1 cellular context compared by ENCODE assay signal in the genomic region with DNA sequence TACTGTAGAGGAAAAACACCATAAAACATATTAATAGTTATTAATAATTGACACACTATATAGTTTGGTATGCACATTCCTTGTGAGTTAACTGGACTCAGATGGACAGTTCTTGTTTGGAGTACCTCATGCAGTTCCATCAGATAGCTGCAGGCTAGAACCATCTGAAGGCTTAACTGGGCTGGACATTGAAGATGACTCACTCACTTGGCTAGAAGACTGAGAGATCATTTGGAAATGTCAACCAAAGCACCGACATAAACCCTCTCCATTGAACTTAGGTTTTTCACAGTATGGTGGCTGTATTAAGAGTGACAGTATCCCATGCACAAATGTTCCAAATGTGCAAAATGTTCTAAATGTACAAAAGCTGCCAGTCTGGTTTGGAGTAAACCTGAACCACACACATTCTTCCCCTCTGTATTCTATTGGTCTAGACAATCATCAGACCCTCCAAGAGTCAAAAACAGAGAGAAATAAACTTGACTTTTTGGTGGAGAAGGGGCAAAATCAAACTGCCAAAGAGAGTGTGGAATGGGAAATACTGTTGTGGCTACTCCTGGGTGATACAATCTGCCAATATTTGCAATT.
A peak's percentile ranks its signal among the peaks of the same experiment; 100 is the strongest.
TF ChIP-seq lines count a peak whose summit lies in the region.

No MANE protein-coding gene starts in this region.

TF ChIP-seq in K562, 482 proteins besides CTCF, POLR2A, EP300 and RAD21 (continued from another document and continues in another):
- TF ChIP-seq, protein P1, sequence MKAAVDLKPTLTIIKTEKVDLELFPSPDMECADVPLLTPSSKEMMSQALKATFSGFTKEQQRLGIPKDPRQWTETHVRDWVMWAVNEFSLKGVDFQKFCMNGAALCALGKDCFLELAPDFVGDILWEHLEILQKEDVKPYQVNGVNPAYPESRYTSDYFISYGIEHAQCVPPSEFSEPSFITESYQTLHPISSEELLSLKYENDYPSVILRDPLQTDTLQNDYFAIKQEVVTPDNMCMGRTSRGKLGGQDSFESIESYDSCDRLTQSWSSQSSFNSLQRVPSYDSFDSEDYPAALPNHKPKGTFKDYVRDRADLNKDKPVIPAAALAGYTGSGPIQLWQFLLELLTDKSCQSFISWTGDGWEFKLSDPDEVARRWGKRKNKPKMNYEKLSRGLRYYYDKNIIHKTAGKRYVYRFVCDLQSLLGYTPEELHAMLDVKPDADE (conservative IDR thresholded peaks at IDR 0.05; ENCODE audit: control insufficient read depth, low read depth, low read length): no peak
- TF ChIP-seq ZNF311 (CRISPR knock-in tag; IDR thresholded peaks at IDR 0.05): no peak
- 0 out of 2 replicates have a peak, but pooled peaks have one; percentile 23 for TF ChIP-seq MYC (IDR thresholded peaks at IDR 0.05; ENCODE audit: low read depth, low read length)
- no peak for TF ChIP-seq MYC (CRISPR knock-in tag; IDR thresholded peaks at IDR 0.05; ENCODE audit: borderline replicate concordance, low read depth)
- TF ChIP-seq, protein P2, sequence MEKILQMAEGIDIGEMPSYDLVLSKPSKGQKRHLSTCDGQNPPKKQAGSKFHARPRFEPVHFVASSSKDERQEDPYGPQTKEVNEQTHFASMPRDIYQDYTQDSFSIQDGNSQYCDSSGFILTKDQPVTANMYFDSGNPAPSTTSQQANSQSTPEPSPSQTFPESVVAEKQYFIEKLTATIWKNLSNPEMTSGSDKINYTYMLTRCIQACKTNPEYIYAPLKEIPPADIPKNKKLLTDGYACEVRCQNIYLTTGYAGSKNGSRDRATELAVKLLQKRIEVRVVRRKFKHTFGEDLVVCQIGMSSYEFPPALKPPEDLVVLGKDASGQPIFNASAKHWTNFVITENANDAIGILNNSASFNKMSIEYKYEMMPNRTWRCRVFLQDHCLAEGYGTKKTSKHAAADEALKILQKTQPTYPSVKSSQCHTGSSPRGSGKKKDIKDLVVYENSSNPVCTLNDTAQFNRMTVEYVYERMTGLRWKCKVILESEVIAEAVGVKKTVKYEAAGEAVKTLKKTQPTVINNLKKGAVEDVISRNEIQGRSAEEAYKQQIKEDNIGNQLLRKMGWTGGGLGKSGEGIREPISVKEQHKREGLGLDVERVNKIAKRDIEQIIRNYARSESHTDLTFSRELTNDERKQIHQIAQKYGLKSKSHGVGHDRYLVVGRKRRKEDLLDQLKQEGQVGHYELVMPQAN (IDR thresholded peaks at IDR 0.05; ENCODE audit: borderline replicate concordance): no peak
- peak in 1 of 2 experiments; percentile 30; a peak in 1 of 3 replicates for TF ChIP-seq CBX3 (IDR thresholded peaks at IDR 0.05; ENCODE audit: borderline replicate concordance in 1 of 2, low read length in 2 of 2)
- TF ChIP-seq, protein P3, sequence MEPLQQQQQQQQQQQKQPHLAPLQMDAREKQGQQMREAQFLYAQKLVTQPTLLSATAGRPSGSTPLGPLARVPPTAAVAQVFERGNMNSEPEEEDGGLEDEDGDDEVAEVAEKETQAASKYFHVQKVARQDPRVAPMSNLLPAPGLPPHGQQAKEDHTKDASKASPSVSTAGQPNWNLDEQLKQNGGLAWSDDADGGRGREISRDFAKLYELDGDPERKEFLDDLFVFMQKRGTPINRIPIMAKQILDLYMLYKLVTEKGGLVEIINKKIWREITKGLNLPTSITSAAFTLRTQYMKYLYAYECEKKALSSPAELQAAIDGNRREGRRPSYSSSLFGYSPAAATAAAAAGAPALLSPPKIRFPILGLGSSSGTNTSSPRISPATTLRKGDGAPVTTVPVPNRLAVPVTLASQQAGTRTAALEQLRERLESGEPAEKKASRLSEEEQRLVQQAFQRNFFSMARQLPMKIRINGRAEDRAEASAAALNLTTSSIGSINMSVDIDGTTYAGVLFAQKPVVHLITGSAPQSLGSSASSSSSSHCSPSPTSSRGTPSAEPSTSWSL (CRISPR knock-in tag; IDR thresholded peaks at IDR 0.05; ENCODE audit: borderline replicate concordance): no peak
- TF ChIP-seq PTRF (tag; IDR thresholded peaks at IDR 0.05): no peak
- peak; percentile 83 for TF ChIP-seq SMARCA4 (IDR thresholded peaks at IDR 0.05)
- no peak for TF ChIP-seq MAFF (IDR thresholded peaks at IDR 0.05; ENCODE audit: low read length)
- TF ChIP-seq CBFA2T2 (conservative IDR thresholded peaks at IDR 0.05): peak; percentile 62
- no peak for TF ChIP-seq FOXK1 (CRISPR knock-in tag; IDR thresholded peaks at IDR 0.05; ENCODE audit: borderline replicate concordance)
- TF ChIP-seq ZNF584 (CRISPR knock-in tag; IDR thresholded peaks at IDR 0.05; ENCODE audit: low read depth): no peak
- TF ChIP-seq, protein P4, sequence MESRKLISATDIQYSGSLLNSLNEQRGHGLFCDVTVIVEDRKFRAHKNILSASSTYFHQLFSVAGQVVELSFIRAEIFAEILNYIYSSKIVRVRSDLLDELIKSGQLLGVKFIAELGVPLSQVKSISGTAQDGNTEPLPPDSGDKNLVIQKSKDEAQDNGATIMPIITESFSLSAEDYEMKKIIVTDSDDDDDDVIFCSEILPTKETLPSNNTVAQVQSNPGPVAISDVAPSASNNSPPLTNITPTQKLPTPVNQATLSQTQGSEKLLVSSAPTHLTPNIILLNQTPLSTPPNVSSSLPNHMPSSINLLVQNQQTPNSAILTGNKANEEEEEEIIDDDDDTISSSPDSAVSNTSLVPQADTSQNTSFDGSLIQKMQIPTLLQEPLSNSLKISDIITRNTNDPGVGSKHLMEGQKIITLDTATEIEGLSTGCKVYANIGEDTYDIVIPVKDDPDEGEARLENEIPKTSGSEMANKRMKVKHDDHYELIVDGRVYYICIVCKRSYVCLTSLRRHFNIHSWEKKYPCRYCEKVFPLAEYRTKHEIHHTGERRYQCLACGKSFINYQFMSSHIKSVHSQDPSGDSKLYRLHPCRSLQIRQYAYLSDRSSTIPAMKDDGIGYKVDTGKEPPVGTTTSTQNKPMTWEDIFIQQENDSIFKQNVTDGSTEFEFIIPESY (CRISPR knock-in tag; IDR thresholded peaks at IDR 0.05): no peak
- TF ChIP-seq TAL1 (IDR thresholded peaks at IDR 0.05): peak; percentile 41; the same call in 1 of the 2 replicates
- TF ChIP-seq, protein P5, sequence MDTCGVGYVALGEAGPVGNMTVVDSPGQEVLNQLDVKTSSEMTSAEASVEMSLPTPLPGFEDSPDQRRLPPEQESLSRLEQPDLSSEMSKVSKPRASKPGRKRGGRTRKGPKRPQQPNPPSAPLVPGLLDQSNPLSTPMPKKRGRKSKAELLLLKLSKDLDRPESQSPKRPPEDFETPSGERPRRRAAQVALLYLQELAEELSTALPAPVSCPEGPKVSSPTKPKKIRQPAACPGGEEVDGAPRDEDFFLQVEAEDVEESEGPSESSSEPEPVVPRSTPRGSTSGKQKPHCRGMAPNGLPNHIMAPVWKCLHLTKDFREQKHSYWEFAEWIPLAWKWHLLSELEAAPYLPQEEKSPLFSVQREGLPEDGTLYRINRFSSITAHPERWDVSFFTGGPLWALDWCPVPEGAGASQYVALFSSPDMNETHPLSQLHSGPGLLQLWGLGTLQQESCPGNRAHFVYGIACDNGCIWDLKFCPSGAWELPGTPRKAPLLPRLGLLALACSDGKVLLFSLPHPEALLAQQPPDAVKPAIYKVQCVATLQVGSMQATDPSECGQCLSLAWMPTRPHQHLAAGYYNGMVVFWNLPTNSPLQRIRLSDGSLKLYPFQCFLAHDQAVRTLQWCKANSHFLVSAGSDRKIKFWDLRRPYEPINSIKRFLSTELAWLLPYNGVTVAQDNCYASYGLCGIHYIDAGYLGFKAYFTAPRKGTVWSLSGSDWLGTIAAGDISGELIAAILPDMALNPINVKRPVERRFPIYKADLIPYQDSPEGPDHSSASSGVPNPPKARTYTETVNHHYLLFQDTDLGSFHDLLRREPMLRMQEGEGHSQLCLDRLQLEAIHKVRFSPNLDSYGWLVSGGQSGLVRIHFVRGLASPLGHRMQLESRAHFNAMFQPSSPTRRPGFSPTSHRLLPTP (IDR thresholded peaks at IDR 0.05; ENCODE audit: borderline replicate concordance, extremely low read depth, insufficient read length): no peak
- TF ChIP-seq NUFIP1 (IDR thresholded peaks at IDR 0.05; ENCODE audit: partially characterized antibody): no peak
- TF ChIP-seq PRPF4 (IDR thresholded peaks at IDR 0.05; ENCODE audit: insufficient read depth, low read depth, low read length, poor library complexity, severe bottlenecking): no peak
- TF ChIP-seq PTTG1 (tag; IDR thresholded peaks at IDR 0.05; ENCODE audit: low read depth): no peak
- peak; percentile 58 for TF ChIP-seq STAT5A (IDR thresholded peaks at IDR 0.05; ENCODE audit: borderline replicate concordance, low read length)
- TF ChIP-seq, protein P6, sequence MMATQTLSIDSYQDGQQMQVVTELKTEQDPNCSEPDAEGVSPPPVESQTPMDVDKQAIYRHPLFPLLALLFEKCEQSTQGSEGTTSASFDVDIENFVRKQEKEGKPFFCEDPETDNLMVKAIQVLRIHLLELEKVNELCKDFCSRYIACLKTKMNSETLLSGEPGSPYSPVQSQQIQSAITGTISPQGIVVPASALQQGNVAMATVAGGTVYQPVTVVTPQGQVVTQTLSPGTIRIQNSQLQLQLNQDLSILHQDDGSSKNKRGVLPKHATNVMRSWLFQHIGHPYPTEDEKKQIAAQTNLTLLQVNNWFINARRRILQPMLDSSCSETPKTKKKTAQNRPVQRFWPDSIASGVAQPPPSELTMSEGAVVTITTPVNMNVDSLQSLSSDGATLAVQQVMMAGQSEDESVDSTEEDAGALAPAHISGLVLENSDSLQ (IDR thresholded peaks at IDR 0.05): peak; percentile 61
- TF ChIP-seq SRF (CRISPR knock-in tag; IDR thresholded peaks at IDR 0.05): no peak
- TF ChIP-seq, protein P7, sequence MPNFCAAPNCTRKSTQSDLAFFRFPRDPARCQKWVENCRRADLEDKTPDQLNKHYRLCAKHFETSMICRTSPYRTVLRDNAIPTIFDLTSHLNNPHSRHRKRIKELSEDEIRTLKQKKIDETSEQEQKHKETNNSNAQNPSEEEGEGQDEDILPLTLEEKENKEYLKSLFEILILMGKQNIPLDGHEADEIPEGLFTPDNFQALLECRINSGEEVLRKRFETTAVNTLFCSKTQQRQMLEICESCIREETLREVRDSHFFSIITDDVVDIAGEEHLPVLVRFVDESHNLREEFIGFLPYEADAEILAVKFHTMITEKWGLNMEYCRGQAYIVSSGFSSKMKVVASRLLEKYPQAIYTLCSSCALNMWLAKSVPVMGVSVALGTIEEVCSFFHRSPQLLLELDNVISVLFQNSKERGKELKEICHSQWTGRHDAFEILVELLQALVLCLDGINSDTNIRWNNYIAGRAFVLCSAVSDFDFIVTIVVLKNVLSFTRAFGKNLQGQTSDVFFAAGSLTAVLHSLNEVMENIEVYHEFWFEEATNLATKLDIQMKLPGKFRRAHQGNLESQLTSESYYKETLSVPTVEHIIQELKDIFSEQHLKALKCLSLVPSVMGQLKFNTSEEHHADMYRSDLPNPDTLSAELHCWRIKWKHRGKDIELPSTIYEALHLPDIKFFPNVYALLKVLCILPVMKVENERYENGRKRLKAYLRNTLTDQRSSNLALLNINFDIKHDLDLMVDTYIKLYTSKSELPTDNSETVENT (CRISPR knock-in tag; IDR thresholded peaks at IDR 0.05): no peak
- no peak for TF ChIP-seq MAFK (IDR thresholded peaks at IDR 0.05; ENCODE audit: low read length)
- TF ChIP-seq, protein P8, sequence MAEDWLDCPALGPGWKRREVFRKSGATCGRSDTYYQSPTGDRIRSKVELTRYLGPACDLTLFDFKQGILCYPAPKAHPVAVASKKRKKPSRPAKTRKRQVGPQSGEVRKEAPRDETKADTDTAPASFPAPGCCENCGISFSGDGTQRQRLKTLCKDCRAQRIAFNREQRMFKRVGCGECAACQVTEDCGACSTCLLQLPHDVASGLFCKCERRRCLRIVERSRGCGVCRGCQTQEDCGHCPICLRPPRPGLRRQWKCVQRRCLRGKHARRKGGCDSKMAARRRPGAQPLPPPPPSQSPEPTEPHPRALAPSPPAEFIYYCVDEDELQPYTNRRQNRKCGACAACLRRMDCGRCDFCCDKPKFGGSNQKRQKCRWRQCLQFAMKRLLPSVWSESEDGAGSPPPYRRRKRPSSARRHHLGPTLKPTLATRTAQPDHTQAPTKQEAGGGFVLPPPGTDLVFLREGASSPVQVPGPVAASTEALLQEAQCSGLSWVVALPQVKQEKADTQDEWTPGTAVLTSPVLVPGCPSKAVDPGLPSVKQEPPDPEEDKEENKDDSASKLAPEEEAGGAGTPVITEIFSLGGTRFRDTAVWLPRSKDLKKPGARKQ (CRISPR knock-in tag; IDR thresholded peaks at IDR 0.05): no peak
- TF ChIP-seq, protein P9, sequence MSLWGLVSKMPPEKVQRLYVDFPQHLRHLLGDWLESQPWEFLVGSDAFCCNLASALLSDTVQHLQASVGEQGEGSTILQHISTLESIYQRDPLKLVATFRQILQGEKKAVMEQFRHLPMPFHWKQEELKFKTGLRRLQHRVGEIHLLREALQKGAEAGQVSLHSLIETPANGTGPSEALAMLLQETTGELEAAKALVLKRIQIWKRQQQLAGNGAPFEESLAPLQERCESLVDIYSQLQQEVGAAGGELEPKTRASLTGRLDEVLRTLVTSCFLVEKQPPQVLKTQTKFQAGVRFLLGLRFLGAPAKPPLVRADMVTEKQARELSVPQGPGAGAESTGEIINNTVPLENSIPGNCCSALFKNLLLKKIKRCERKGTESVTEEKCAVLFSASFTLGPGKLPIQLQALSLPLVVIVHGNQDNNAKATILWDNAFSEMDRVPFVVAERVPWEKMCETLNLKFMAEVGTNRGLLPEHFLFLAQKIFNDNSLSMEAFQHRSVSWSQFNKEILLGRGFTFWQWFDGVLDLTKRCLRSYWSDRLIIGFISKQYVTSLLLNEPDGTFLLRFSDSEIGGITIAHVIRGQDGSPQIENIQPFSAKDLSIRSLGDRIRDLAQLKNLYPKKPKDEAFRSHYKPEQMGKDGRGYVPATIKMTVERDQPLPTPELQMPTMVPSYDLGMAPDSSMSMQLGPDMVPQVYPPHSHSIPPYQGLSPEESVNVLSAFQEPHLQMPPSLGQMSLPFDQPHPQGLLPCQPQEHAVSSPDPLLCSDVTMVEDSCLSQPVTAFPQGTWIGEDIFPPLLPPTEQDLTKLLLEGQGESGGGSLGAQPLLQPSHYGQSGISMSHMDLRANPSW (CRISPR knock-in tag; IDR thresholded peaks at IDR 0.05): no peak
- no peak for TF ChIP-seq POU5F1 (IDR thresholded peaks at IDR 0.05; ENCODE audit: borderline replicate concordance, low read depth, low read length, partially characterized antibody)
- no peak for TF ChIP-seq NCOA1 (IDR thresholded peaks at IDR 0.05; ENCODE audit: low read depth)
- no peak for TF ChIP-seq PCBP1 (IDR thresholded peaks at IDR 0.05; ENCODE audit: low read depth, low read length, poor library complexity, severe bottlenecking)
- TF ChIP-seq ZNF551 (CRISPR knock-in tag; IDR thresholded peaks at IDR 0.05): no peak
- no peak for TF ChIP-seq ZNF699 (CRISPR knock-in tag; IDR thresholded peaks at IDR 0.05; ENCODE audit: insufficient replicate concordance)
- TF ChIP-seq, protein P10, sequence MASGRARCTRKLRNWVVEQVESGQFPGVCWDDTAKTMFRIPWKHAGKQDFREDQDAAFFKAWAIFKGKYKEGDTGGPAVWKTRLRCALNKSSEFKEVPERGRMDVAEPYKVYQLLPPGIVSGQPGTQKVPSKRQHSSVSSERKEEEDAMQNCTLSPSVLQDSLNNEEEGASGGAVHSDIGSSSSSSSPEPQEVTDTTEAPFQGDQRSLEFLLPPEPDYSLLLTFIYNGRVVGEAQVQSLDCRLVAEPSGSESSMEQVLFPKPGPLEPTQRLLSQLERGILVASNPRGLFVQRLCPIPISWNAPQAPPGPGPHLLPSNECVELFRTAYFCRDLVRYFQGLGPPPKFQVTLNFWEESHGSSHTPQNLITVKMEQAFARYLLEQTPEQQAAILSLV (tag; IDR thresholded peaks at IDR 0.05): no peak
- no peak for TF ChIP-seq EWSR1 (IDR thresholded peaks at IDR 0.05; ENCODE audit: borderline replicate concordance, low read depth, partially characterized antibody)
- no peak for TF ChIP-seq GABPA (tag; conservative IDR thresholded peaks at IDR 0.05; ENCODE audit: low read depth)
- TF ChIP-seq MCM7 (IDR thresholded peaks at IDR 0.05): no peak
- peak; percentile 64 for TF ChIP-seq TAF9B (IDR thresholded peaks at IDR 0.05; ENCODE audit: partially characterized antibody)
- no peak for TF ChIP-seq RFX1 (IDR thresholded peaks at IDR 0.05)
- TF ChIP-seq ZEB2 (IDR thresholded peaks at IDR 0.05): 0 out of 2 replicates have a peak, but pooled peaks have one; percentile 23
- no peak for TF ChIP-seq MAFG (tag; conservative IDR thresholded peaks at IDR 0.05)
